ENCODE assay signal across 12 cellular contexts in the genomic region with DNA sequence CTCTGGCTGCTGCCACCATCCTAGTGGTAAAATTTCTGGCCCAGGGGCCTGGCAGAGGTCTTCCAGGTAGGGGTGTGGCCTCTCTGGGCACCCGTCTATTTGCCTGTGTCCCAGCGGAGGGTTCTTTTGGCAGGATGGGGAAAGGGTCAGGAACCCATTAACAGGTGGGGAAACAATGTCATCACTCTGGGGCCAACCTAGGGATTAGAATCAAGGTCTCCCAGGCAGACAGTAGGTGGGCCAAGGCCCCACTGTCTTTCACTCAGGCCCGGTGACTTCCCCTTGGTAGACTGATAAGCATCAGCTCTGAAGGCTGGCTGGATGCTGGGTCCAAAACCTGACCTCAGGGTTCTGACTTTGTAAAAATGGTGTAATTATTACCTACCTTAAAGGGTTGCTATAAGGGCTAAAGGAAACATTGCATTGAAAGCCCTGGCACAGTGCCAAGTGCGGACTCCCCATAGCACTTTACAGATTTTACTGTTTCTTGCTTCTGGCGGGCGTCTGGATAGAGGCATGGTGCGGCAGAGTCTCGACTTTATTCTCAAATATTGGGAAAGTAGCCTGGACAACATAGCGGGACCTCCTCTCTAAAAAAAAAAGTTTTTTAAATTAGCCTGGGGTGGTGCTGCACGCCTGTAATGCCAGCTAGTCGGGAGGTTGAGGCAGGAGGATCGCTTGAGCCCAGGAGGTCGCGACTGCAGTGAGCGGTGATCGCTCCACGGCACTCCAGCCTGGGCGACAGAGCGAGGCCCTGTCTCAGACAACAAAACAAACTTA. TPM values are rescaled to one million over a fixed set of nuclear protein-coding genes. Genes with fewer than 3 reads are reported as not detected.
A peak's percentile ranks its signal among the peaks of the same experiment; 100 is the strongest.
DNase-seq lines count a peak whose midpoint lies in the region; ATAC-seq and TF ChIP-seq lines count a peak whose summit lies in the region.
"Had no signal": no experiment of that assay in that cellular context is flagged by ENCODE, and none has a peak within 500 bp of the region (broad histone marks: within the 10 kb centered on the region; RNA-seq: fewer than 3 reads in every experiment).

No MANE protein-coding gene starts in this region.

- H3K36me3 ChIP-seq in CD4-positive, CD25-positive, alpha-beta regulatory T cell (ENCODE audit: control insufficient read depth, insufficient read depth, low read length) = peaks cover 14% of the 10 kb centered on the region
- H3K36me3 ChIP-seq in HUES48 (ENCODE audit: control insufficient read depth, insufficient read depth, low read length) = peaks cover 22% of the 10 kb centered on the region
- H3K36me3 ChIP-seq in naive thymus-derived CD4-positive, alpha-beta T cell (ENCODE audit: control insufficient read depth in 2 of 3, insufficient read depth in 3 of 3, low read length in 3 of 3) = peaks cover 0 to 23% (median 0%) of the 10 kb centered on the region in 3 experiments

- DNase-seq in CD4-positive, CD25-positive, alpha-beta regulatory T cell = no peak
- no peak for DNase-seq in choroid plexus epithelial cell (ENCODE audit: low read depth)
- no peak for DNase-seq in naive thymus-derived CD4-positive, alpha-beta T cell
- DNase-seq in stimulated activated naive CD4-positive, alpha-beta T cell (lab: John Stamatoyannopoulos, UW) = no peak
- DNase-seq in left colon = no peak
- DNase-seq in left cardiac atrium = no peak

- intact Hi-C loops in naive thymus-derived CD4-positive, alpha-beta T cell (cut with micrococcal nuclease) = no loop called here
- intact Hi-C loops in left colon (cut with DNase I, micrococcal nuclease) = no loop called here
- intact Hi-C loops in left cardiac atrium (cut with DNase I) = no loop called here

- TF ChIP-seq CTCF in choroid plexus epithelial cell (conservative IDR thresholded peaks at IDR 0.05; ENCODE audit: low read depth, low read length) = no peak

- H3K4me1 ChIP-seq in CD4-positive, CD25-positive, alpha-beta regulatory T cell (ENCODE audit: control insufficient read depth, insufficient read depth, low read length, poor library complexity, severe bottlenecking) = peaks cover 23% of the 10 kb centered on the region
- H3K4me1 ChIP-seq in HUES48 (ENCODE audit: control insufficient read depth, insufficient read depth, low read length) = peaks cover 11% of the 10 kb centered on the region; the same call in 1 of the 2 replicates
- H3K4me1 ChIP-seq in naive thymus-derived CD4-positive, alpha-beta T cell (ENCODE audit: control insufficient read depth in 2 of 2, insufficient read depth in 2 of 2, low read length in 2 of 2) = peaks cover 8 to 21% of the 10 kb centered on the region in 2 donors
- H3K4me1 ChIP-seq: prostate gland had no signal

- POLR2A ChIA-PET in naive thymus-derived CD4-positive, alpha-beta T cell (lab: Charles Lee) = interaction anchor here (0.6 to 1.2 kb wide), 4 partner anchors 10 to 156 kb away, joined by 3 to 4 read pairs (median 3); partner anchors contain the start of genes HTRA2, PCGF1 and WBP1

- no peak overlapping the region for H3K9ac ChIP-seq in HUES48 (ENCODE audit: low read depth, low read length)

- peaks cover 0 to 38% (median 12%) of the 10 kb centered on the region in 4 donors for H3K4me1 Mint-ChIP-seq in CD4-positive, CD25-positive, alpha-beta regulatory T cell
- peaks cover 16 to 30% (median 22%) of the 10 kb centered on the region in 7 donors for H3K4me1 Mint-ChIP-seq in naive thymus-derived CD4-positive, alpha-beta T cell

- H3K27ac ChIP-seq in CD4-positive, CD25-positive, alpha-beta regulatory T cell (ENCODE audit: insufficient read depth, low read length, poor library complexity, severe bottlenecking) = no peak overlapping the region
- no peak overlapping the region for H3K27ac ChIP-seq in HUES48 (ENCODE audit: low read depth, low read length)
- H3K27ac ChIP-seq in naive thymus-derived CD4-positive, alpha-beta T cell (ENCODE audit: low read depth, low read length) = no peak overlapping the region
- H3K27ac ChIP-seq: prostate gland had no signal

- H3K27me3 Mint-ChIP-seq in CD4-positive, CD25-positive, alpha-beta regulatory T cell = peaks cover 40% of the 10 kb centered on the region
- peaks cover 33 to 46% (median 35%) of the 10 kb centered on the region in 5 donors for H3K27me3 Mint-ChIP-seq in naive thymus-derived CD4-positive, alpha-beta T cell

- no peaks in the 10 kb centered on the region for H3K9me3 ChIP-seq in CD4-positive, CD25-positive, alpha-beta regulatory T cell (ENCODE audit: control insufficient read depth in 2 of 2, low read length in 2 of 2)
- H3K9me3 ChIP-seq in HUES48 (ENCODE audit: control insufficient read depth, insufficient read depth, low read length) = no peaks in the 10 kb centered on the region
- no peaks in the 10 kb centered on the region for H3K9me3 ChIP-seq in naive thymus-derived CD4-positive, alpha-beta T cell (ENCODE audit: control insufficient read depth in 2 of 3, low read length in 3 of 3)
- H3K9me3 ChIP-seq: gastroesophageal sphincter, prostate gland had no signal

- H3K4me3 Mint-ChIP-seq in CD4-positive, CD25-positive, alpha-beta regulatory T cell = peak overlapping the region; percentile 71 to 91 (median 82)
- peak overlapping the region; percentile 63 to 97 (median 86) for H3K4me3 Mint-ChIP-seq in naive thymus-derived CD4-positive, alpha-beta T cell

- ATAC-seq in CD4-positive, CD25-positive, alpha-beta regulatory T cell (ENCODE audit: low read depth in 2 of 2) = no peak
- no peak for ATAC-seq in naive thymus-derived CD4-positive, alpha-beta T cell
- ATAC-seq in GM19328 (IDR thresholded peaks at IDR 0.05; ENCODE audit: unreplicated experiment) (no peak), left colon (no peak), left cardiac atrium (no peak)

- no peak overlapping the region for H3K27ac Mint-ChIP-seq in CD4-positive, CD25-positive, alpha-beta regulatory T cell
- H3K27ac Mint-ChIP-seq in naive thymus-derived CD4-positive, alpha-beta T cell = peak overlapping the region in 2 of 9 donors; percentile 13 to 59

- CTCF ChIA-PET in naive thymus-derived CD4-positive, alpha-beta T cell (lab: Charles Lee) = no interaction called here

- H3K27me3 ChIP-seq in CD4-positive, CD25-positive, alpha-beta regulatory T cell (ENCODE audit: control insufficient read depth, insufficient read depth, low read length) = peaks cover 2% of the 10 kb centered on the region
- H3K27me3 ChIP-seq in HUES48 (ENCODE audit: control insufficient read depth, insufficient read depth, low read length) = peaks cover 71% of the 10 kb centered on the region
- peaks cover 0 to 26% of the 10 kb centered on the region in 2 donors for H3K27me3 ChIP-seq in naive thymus-derived CD4-positive, alpha-beta T cell (ENCODE audit: control insufficient read depth in 2 of 2, insufficient read depth in 2 of 2, low read length in 2 of 2)

- H3K9me3 Mint-ChIP-seq in CD4-positive, CD25-positive, alpha-beta regulatory T cell = peaks cover 0 to 1% (median 0%) of the 10 kb centered on the region in 7 donors
- no peaks in the 10 kb centered on the region for H3K9me3 Mint-ChIP-seq in naive thymus-derived CD4-positive, alpha-beta T cell

- H3K4me3 ChIP-seq in CD4-positive, CD25-positive, alpha-beta regulatory T cell (ENCODE audit: low read depth, low read length) = no peak overlapping the region
- peak overlapping the region; percentile 57 for H3K4me3 ChIP-seq in HUES48 (ENCODE audit: low read depth, low read length)
- peak overlapping the region; percentile 35 for H3K4me3 ChIP-seq in choroid plexus epithelial cell (ENCODE audit: low read depth, low read length)
- H3K4me3 ChIP-seq in naive thymus-derived CD4-positive, alpha-beta T cell (ENCODE audit: low read length) = peak overlapping the region; percentile 61

- peaks cover 23% of the 10 kb centered on the region for H3K36me3 Mint-ChIP-seq in CD4-positive, CD25-positive, alpha-beta regulatory T cell
- peaks cover 4 to 25% (median 11%) of the 10 kb centered on the region in 5 donors for H3K36me3 Mint-ChIP-seq in naive thymus-derived CD4-positive, alpha-beta T cell

RNA-seq across cellular contexts. Expression of gene LBX2, which starts 2.2 kb away (rescaled TPM):
- not detected for total RNA-seq in CD4-positive, CD25-positive, alpha-beta regulatory T cell
- under 1 TPM in 2 of 4 donors, not detected in 2; 0.16 to 0.40 TPM for polyA plus RNA-seq in CD4-positive, CD25-positive, alpha-beta regulatory T cell
- under 1 TPM in 2 of 5 experiments, not detected in 3; 0.44 to 0.65 TPM for total RNA-seq in naive thymus-derived CD4-positive, alpha-beta T cell
- polyA plus RNA-seq in naive thymus-derived CD4-positive, alpha-beta T cell = not detected
- total RNA-seq in left colon = 1 to 10 TPM; 1.2 to 1.7 TPM
- total RNA-seq in left cardiac atrium = 1 to 10 TPM in 1 of 2 donors, under 1 TPM in 1; 0.60 to 1.0 TPM

RNA-seq across cellular contexts. Expression of gene PCGF1, which starts 10.3 kb away (rescaled TPM):
- total RNA-seq in CD4-positive, CD25-positive, alpha-beta regulatory T cell = 17.0 TPM
- 10 to 100 TPM; 13.8 to 23.9 (median 15.6) TPM for polyA plus RNA-seq in CD4-positive, CD25-positive, alpha-beta regulatory T cell
- 10 to 100 TPM; 25.7 to 37.0 (median 31.2) TPM for total RNA-seq in naive thymus-derived CD4-positive, alpha-beta T cell
- 10 to 100 TPM in 1 of 2 donors, 1 to 10 TPM in 1; 9.0 to 25.0 TPM for polyA plus RNA-seq in naive thymus-derived CD4-positive, alpha-beta T cell
- total RNA-seq in left colon (10 to 100 TPM; 18.4 to 20.2 TPM), left cardiac atrium (10 to 100 TPM; 18.3 to 24.0 TPM)

RNA-seq across cellular contexts. Expression of gene TTC31, which starts 14.3 kb away (rescaled TPM):
- 38.7 TPM for total RNA-seq in CD4-positive, CD25-positive, alpha-beta regulatory T cell
- polyA plus RNA-seq in CD4-positive, CD25-positive, alpha-beta regulatory T cell = 10 to 100 TPM; 21.7 to 24.7 (median 22.7) TPM
- 10 to 100 TPM; 35.5 to 50.4 (median 43.6) TPM for total RNA-seq in naive thymus-derived CD4-positive, alpha-beta T cell
- 10 to 100 TPM; 19.8 to 24.5 TPM for polyA plus RNA-seq in naive thymus-derived CD4-positive, alpha-beta T cell
- 10 to 100 TPM; 23.6 to 29.7 TPM for total RNA-seq in left colon
- 10 to 100 TPM; 11.9 TPM for total RNA-seq in left cardiac atrium

RNA-seq across cellular contexts. Expression of gene CCDC142, which starts 14.4 kb away (rescaled TPM):
- total RNA-seq in CD4-positive, CD25-positive, alpha-beta regulatory T cell = 15.8 TPM
- polyA plus RNA-seq in CD4-positive, CD25-positive, alpha-beta regulatory T cell = 10 to 100 TPM in 3 of 4 donors, 1 to 10 TPM in 1; 8.9 to 14.9 (median 10.4) TPM
- 10 to 100 TPM; 21.4 to 75.2 (median 33.8) TPM for total RNA-seq in naive thymus-derived CD4-positive, alpha-beta T cell
- polyA plus RNA-seq in naive thymus-derived CD4-positive, alpha-beta T cell = 10 to 100 TPM; 13.1 to 23.9 TPM
- total RNA-seq in left colon (10 to 100 TPM; 22.4 to 23.9 TPM), left cardiac atrium (1 to 10 TPM; 6.8 to 8.8 TPM)

RNA-seq across cellular contexts. Expression of gene TLX2, which starts 17.1 kb away (rescaled TPM):
- not detected for total RNA-seq in CD4-positive, CD25-positive, alpha-beta regulatory T cell
- under 1 TPM in 2 of 4 donors, not detected in 2; 0.10 to 0.14 TPM for polyA plus RNA-seq in CD4-positive, CD25-positive, alpha-beta regulatory T cell
- under 1 TPM in 2 of 5 experiments, not detected in 3; 0.34 to 0.66 TPM for total RNA-seq in naive thymus-derived CD4-positive, alpha-beta T cell
- polyA plus RNA-seq in naive thymus-derived CD4-positive, alpha-beta T cell = not detected
- total RNA-seq in left colon = under 1 TPM in 1 of 2 donors, not detected in 1; 0.56 TPM
- total RNA-seq in left cardiac atrium = not detected
- total RNA-seq: bronchial epithelial cell, Daoy had no signal
